9 cellular contexts compared by ENCODE assay signal in the genomic region with DNA sequence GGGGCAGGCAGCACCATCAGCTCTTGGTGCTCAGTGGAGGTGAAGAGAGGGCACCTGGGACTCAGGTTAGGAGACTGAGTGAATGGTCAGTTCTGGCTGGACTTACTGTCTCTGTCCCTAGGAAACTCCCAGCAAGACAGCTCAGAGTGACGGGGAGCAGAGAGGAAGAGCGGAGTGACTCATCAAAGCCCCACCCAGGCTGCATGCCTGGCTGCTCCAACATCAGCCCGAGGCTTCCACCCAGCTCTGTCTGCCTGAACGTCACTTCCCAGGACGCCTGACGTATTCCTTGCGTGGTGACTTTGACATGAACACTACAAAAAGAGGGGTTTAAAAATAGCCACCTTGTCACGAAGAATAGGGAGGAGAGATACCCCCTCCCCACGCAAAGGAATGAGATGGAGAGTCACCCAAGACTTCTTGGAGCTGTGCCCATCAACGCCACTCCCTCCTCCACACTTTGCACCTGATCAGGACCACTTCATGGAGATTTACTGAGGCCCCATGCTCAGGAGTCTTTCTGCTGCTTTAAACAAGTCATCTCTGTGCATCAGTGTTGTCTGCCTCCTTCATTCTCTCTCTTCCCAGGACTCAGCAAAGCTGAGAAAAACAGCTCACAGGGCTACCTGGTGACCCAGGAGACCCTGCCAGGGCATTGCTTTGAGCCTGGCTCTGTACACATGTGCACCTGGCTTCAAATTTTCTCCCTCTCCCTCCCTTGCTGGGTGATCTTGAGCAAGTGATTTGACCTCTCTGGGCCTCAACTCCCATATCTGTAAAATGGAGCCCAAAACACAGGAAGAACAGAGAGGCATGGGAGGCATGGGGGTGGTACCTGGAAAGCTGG.
DNase-seq lines count a peak whose midpoint lies in the region; ATAC-seq and TF ChIP-seq lines count a peak whose summit lies in the region.
"Had no signal": no experiment of that assay in that cellular context is flagged by ENCODE, and none has a peak within 500 bp of the region (broad histone marks: within the 10 kb centered on the region; RNA-seq: fewer than 3 reads in every experiment).

No MANE protein-coding gene starts in this region.

- H3K36me3 Mint-ChIP-seq in GM23338 (ENCODE audit: low read depth): peaks cover 31% of the 10 kb centered on the region
- H3K36me3 Mint-ChIP-seq: brain had no signal

- H3K79me2 ChIP-seq in GM23338 (replicated peaks; ENCODE audit: insufficient read depth): peaks cover 99% of the 10 kb centered on the region

- H4K20me1 ChIP-seq in GM23338 (replicated peaks; ENCODE audit: insufficient read depth): peaks cover 57% of the 10 kb centered on the region

- H3K9ac ChIP-seq in skeletal muscle satellite cell (ENCODE audit: low read depth, low read length): peak overlapping the region; percentile 57

- H3K9me3 Mint-ChIP-seq in GM23338: 0 out of 3 replicates have a peak, but pooled peaks cover 1% of the 10 kb centered on the region

- no peak overlapping the region; the same call in 2 of the 3 replicates for H3K4me3 Mint-ChIP-seq in GM23338

- H3K9me3 ChIP-seq in heart right ventricle: peaks cover 0 to 7% (median 0%) of the 10 kb centered on the region in 11 donors
- no peaks in the 10 kb centered on the region for H3K9me3 ChIP-seq in skeletal muscle satellite cell (replicated peaks; ENCODE audit: low read length)

- no peak overlapping the region for H2AFZ ChIP-seq in GM23338

- intact Hi-C loops in heart right ventricle (cut with DNase I): loop anchor here in 2 of 10 donors (5.0 kb wide), 2 partner anchors 46 to 84 kb away; partner anchors contain the start of gene MN1 (in 1 of the 2)

- H3K9me2 ChIP-seq in GM23338 (ENCODE audit: insufficient read depth): no peaks in the 10 kb centered on the region

- no peak for TF ChIP-seq CTCF in GM23338 (conservative IDR thresholded peaks at IDR 0.05; ENCODE audit: low read depth in 2 of 2)
- TF ChIP-seq CTCF in heart right ventricle (IDR thresholded peaks at IDR 0.05): no peak

- H3K27me3 ChIP-seq in GM23338 (ENCODE audit: insufficient read depth) (no peaks in the 10 kb centered on the region), heart right ventricle (peaks cover 0 to 11% (median 0%) of the 10 kb centered on the region in 7 donors), skeletal muscle satellite cell (ENCODE audit: control insufficient read depth, insufficient read depth, low read length) (no peaks in the 10 kb centered on the region)

- ATAC-seq in GM23338: peak; percentile 26; the same call in 2 of the 3 replicates
- peak; percentile 85 to 97 (median 94) for ATAC-seq in heart right ventricle
- no peak for ATAC-seq in HG02852 (IDR thresholded peaks at IDR 0.05; ENCODE audit: unreplicated experiment)
- ATAC-seq in GM18868 (IDR thresholded peaks at IDR 0.05; ENCODE audit: unreplicated experiment): no peak

- H3F3A ChIP-seq in GM23338 (replicated peaks; ENCODE audit: low read depth): peaks cover 4% of the 10 kb centered on the region; the same call in 1 of the 2 replicates

- H3K4me2 ChIP-seq in GM23338 (peak overlapping the region; percentile 38; the same call in 1 of the 2 replicates), skeletal muscle satellite cell (ENCODE audit: low read length) (peak overlapping the region; percentile 75)

- H3K4me3 ChIP-seq in GM23338 (no peak overlapping the region), heart right ventricle (peak overlapping the region in 2 of 10 donors; percentile 1 to 6), skeletal muscle satellite cell (ENCODE audit: low read length) (peak overlapping the region; percentile 56)

- H3K36me3 ChIP-seq in GM23338 (ENCODE audit: insufficient read depth) (peaks cover 7% of the 10 kb centered on the region; the same call in 1 of the 2 replicates), heart right ventricle (no peaks in the 10 kb centered on the region), skeletal muscle satellite cell (ENCODE audit: insufficient read depth, low read length) (no peaks in the 10 kb centered on the region)

- DNase-seq in GM23338 (ENCODE audit: low spot score) (no peak), UCSD-AML1 (lab: John Stamatoyannopoulos, UW; ENCODE audit: unreplicated experiment) (peak; percentile 27), heart right ventricle (peak; percentile 66 to 79)
- DNase-seq in activated CD4-positive, alpha-beta T cell treated with anti-CD3 and anti-CD28 coated beads, Interleukin-2, amount 50 U/mL, for 1 hour: no peak
- no peak for DNase-seq in stimulated activated CD4-positive, alpha-beta T cell treated with anti-CD3 and anti-CD28 coated beads, Interleukin-12 subunit alpha, Interleukin-12 subunit beta, amount 100 ng/mL, for 4 hours

- H3K27ac Mint-ChIP-seq in GM23338: 0 out of 2 replicates have a peak overlapping the region, but pooled peaks have one; percentile 9

- H3K27ac ChIP-seq in GM23338 (ENCODE audit: low read depth) (peak overlapping the region; percentile 50; the same call in 1 of the 2 replicates), heart right ventricle (peak overlapping the region; percentile 2 to 84 (median 60))

- H3K27me3 Mint-ChIP-seq in GM23338 (ENCODE audit: insufficient read depth, low read depth, poor library complexity): peaks cover 12% of the 10 kb centered on the region

- peaks cover 44% of the 10 kb centered on the region for H3K4me1 Mint-ChIP-seq in GM23338

- 7 to 9% methylated on average over 10 of the region's 10 CpGs for WGBS in heart right ventricle, 2 donors

- peaks cover 25% of the 10 kb centered on the region for H3K4me1 ChIP-seq in GM23338 (ENCODE audit: insufficient read depth)
- peaks cover 3 to 30% (median 18%) of the 10 kb centered on the region in 9 donors for H3K4me1 ChIP-seq in heart right ventricle
- peaks cover 12% of the 10 kb centered on the region for H3K4me1 ChIP-seq in skeletal muscle satellite cell (ENCODE audit: control insufficient read depth, insufficient read depth, low read length)

TF ChIP-seq in GM23338, 12 proteins besides CTCF, POLR2A, EP300 and RAD21 (continues in another document):
- no peak for TF ChIP-seq NANOG (IDR thresholded peaks at IDR 0.05; ENCODE audit: borderline replicate concordance)
- TF ChIP-seq, protein P1, sequence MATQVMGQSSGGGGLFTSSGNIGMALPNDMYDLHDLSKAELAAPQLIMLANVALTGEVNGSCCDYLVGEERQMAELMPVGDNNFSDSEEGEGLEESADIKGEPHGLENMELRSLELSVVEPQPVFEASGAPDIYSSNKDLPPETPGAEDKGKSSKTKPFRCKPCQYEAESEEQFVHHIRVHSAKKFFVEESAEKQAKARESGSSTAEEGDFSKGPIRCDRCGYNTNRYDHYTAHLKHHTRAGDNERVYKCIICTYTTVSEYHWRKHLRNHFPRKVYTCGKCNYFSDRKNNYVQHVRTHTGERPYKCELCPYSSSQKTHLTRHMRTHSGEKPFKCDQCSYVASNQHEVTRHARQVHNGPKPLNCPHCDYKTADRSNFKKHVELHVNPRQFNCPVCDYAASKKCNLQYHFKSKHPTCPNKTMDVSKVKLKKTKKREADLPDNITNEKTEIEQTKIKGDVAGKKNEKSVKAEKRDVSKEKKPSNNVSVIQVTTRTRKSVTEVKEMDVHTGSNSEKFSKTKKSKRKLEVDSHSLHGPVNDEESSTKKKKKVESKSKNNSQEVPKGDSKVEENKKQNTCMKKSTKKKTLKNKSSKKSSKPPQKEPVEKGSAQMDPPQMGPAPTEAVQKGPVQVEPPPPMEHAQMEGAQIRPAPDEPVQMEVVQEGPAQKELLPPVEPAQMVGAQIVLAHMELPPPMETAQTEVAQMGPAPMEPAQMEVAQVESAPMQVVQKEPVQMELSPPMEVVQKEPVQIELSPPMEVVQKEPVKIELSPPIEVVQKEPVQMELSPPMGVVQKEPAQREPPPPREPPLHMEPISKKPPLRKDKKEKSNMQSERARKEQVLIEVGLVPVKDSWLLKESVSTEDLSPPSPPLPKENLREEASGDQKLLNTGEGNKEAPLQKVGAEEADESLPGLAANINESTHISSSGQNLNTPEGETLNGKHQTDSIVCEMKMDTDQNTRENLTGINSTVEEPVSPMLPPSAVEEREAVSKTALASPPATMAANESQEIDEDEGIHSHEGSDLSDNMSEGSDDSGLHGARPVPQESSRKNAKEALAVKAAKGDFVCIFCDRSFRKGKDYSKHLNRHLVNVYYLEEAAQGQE (IDR thresholded peaks at IDR 0.05; ENCODE audit: unreplicated experiment): no peak
- no peak for TF ChIP-seq CREB1 (CRISPR knock-in tag; IDR thresholded peaks at IDR 0.05; ENCODE audit: low read depth)
- TF ChIP-seq ZNF331 (CRISPR knock-in tag; IDR thresholded peaks at IDR 0.05; ENCODE audit: low read depth): no peak

Comparison
In these comparisons a context has a peak if more than half of its experiments do, and no peak if none do; other contexts are left out.
1. ATAC-seq: peak in GM23338 (single experiment) and heart right ventricle (8 of 8); none in HG02852 (single experiment) and GM18868 (single experiment).
2. DNase-seq: peak in UCSD-AML1 (single experiment) and heart right ventricle (2 of 2); none in GM23338 (single experiment), activated CD4-positive, alpha-beta T cell treated with anti-CD3 and anti-CD28 coated beads, Interleukin-2, amount 50 U/mL, for 1 hour (single experiment) and stimulated activated CD4-positive, alpha-beta T cell treated with anti-CD3 and anti-CD28 coated beads, Interleukin-12 subunit alpha, Interleukin-12 subunit beta, amount 100 ng/mL, for 4 hours (single experiment).